In the genomic region with DNA sequence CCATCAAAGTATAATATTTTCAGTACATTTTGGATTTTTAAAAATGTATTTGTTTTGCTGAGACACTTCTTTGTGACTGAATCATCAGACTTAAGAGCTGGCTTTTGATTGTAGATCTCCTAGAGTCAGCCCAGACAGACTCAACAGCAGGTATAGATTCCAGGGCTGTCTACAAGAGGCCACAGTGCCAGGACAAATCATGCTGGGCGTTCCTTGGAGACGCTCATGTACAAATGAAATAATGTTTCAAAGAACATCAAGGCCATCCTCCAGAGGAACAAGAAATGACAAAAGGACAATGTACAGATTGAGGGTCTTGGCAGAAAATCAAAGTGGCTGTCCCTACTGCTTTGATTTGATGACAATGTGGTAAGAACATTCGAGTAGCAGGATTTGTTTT, we compare ENCODE assay signal across 18 cellular contexts.
DNase-seq lines count a peak whose midpoint lies in the region; ATAC-seq, FAIRE-seq and TF ChIP-seq lines count a peak whose summit lies in the region.
"Had no signal": no experiment of that assay in that cellular context is flagged by ENCODE, and none has a peak within 500 bp of the region (broad histone marks: within the 10 kb centered on the region; RNA-seq: fewer than 3 reads in every experiment).

No MANE protein-coding gene starts in this region.

- H3K9me3 ChIP-seq in right lobe of liver (no peaks in the 10 kb centered on the region), HepG2 (ENCODE audit: low read length) (no peaks in the 10 kb centered on the region), keratinocyte (ENCODE audit: control insufficient read depth, low read depth, low read length) (no peaks in the 10 kb centered on the region), adrenal gland (replicated peaks in 1 of 3) (no peaks in the 10 kb centered on the region)

- no peak for TF ChIP-seq RAD21 in HepG2 (CRISPR knock-in tag; IDR thresholded peaks at IDR 0.05)

- H3K27me3 ChIP-seq in right lobe of liver (no peaks in the 10 kb centered on the region), HepG2 (ENCODE audit: control insufficient read depth in 1 of 2, insufficient read depth in 2 of 2, low read length in 2 of 2) (no peaks in the 10 kb centered on the region), keratinocyte (ENCODE audit: control insufficient read depth, extremely low read depth, insufficient read depth, low read length) (no peaks in the 10 kb centered on the region), adrenal gland (no peaks in the 10 kb centered on the region)

- in situ Hi-C loops in HepG2 (cut with HindIII; ENCODE audit: extremely low pct_ligation_motif_present, low pct_unique_long_range_greater_than_20kb): no loop called here

- dilution Hi-C loops in keratinocyte (cut with MboI; ENCODE audit: extremely low pct_ligation_motif_present, low sequenced_read_pairs): no loop called here

- DNase-seq in right lobe of liver (no peak), HepG2 (ENCODE audit: low spot score) (no peak), cardiac fibroblast (ENCODE audit: low read depth in 2 of 2) (peak; percentile 18 to 25), keratinocyte (ENCODE audit: low read depth, low spot score) (no peak), adrenal gland (no peak)
- DNase-seq in activated T-cell treated with anti-CD3 and anti-CD28 coated beads, Interleukin-2, amount 50 U/mL, for 48 hours: no peak
- DNase-seq: GF-D8, GOT3, NCI-H1048, NCI-H1436 treated with DMSO at 0.1 percent for 48 hours, NCI-H2029 treated with DMSO at 0.1 percent for 48 hours, NCI-H524, SHP77 treated with DMSO at 0.1 percent for 48 hours had no signal

- no peaks in the 10 kb centered on the region for H3K36me3 ChIP-seq in right lobe of liver
- H3K36me3 ChIP-seq in HepG2 (replicated peaks in 1 of 2; ENCODE audit: control insufficient read depth in 1 of 2, insufficient read depth in 2 of 2, low read length in 2 of 2): no peaks in the 10 kb centered on the region
- H3K36me3 ChIP-seq in keratinocyte (ENCODE audit: control insufficient read depth in 2 of 2, extremely low read depth in 1 of 2, insufficient read depth in 2 of 2, low read length in 2 of 2): no peaks in the 10 kb centered on the region
- H3K36me3 ChIP-seq in adrenal gland (replicated peaks in 1 of 2): no peaks in the 10 kb centered on the region

- H3K4me2 ChIP-seq in HepG2 (ENCODE audit: low read depth, low read length): no peak overlapping the region
- H3K4me2 ChIP-seq in keratinocyte (ENCODE audit: control insufficient read depth, extremely low read depth, insufficient read depth, low read depth, low read length): no peak overlapping the region
- H3K4me2 ChIP-seq: KMS-11 had no signal

- TF ChIP-seq EP300 in HepG2 (IDR thresholded peaks at IDR 0.05; ENCODE audit: low read depth in 2 of 2, low read length in 2 of 2) (no peak), HepG2 (CRISPR knock-in tag; IDR thresholded peaks at IDR 0.05; ENCODE audit: borderline replicate concordance) (no peak)

- CTCF ChIA-PET in HepG2 (lab: Yijun Ruan, JAX; ENCODE audit: low intra/inter-chr PET ratio, low total read pairs): no interaction called here

- no peaks in the 10 kb centered on the region for H3K9me1 ChIP-seq in keratinocyte (ENCODE audit: control insufficient read depth, extremely low read depth, insufficient read depth, low read length)

- BruUV-seq in HepG2 (replicated peaks; lab: Mats Ljungman, UMichigan): no TSS peak

- 23% methylated on average over 3 of the region's 3 CpGs for WGBS in right lobe of liver (ENCODE audit: insufficient coverage, low coverage, low lambda C conversion rate, missing lambda C conversion rate)
- 14% methylated on average over 3 of the region's 3 CpGs for WGBS in HepG2 (ENCODE audit: low lambda C conversion rate)
- 47 to 55% (median 51%) methylated on average over 3 of the region's 3 CpGs for WGBS in adrenal gland, 4 donors

- POLR2A ChIA-PET in HepG2 (lab: Yijun Ruan, JAX): no interaction called here

- H3K4me1 ChIP-seq in right lobe of liver (peaks cover 0 to 23% (median 7%) of the 10 kb centered on the region in 4 donors), HepG2 (ENCODE audit: insufficient read depth, low read length) (no peaks in the 10 kb centered on the region), keratinocyte (ENCODE audit: control insufficient read depth, extremely low read depth, insufficient read depth, low read length) (peaks cover 12% of the 10 kb centered on the region), adrenal gland (replicated peaks in 1 of 2) (peaks cover 0 to 6% of the 10 kb centered on the region in 2 donors)

- TF ChIP-seq CTCF in right lobe of liver (IDR thresholded peaks at IDR 0.05) (no peak), HepG2 (CRISPR knock-in tag; IDR thresholded peaks at IDR 0.05) (no peak), cardiac fibroblast (IDR thresholded peaks at IDR 0.05; ENCODE audit: low read depth, low read length) (no peak), keratinocyte (optimal IDR thresholded peaks at IDR 0.05 in 1 of 3, IDR thresholded peaks at IDR 0.05 in 1 of 3, conservative IDR thresholded peaks at IDR 0.05 in 1 of 3; ENCODE audit: extremely low read depth in 1 of 3, insufficient read depth in 2 of 3, low read length in 3 of 3) (no peak), adrenal gland (IDR thresholded peaks at IDR 0.05) (no peak)

- ATAC-seq in right lobe of liver (peak; percentile 32 to 56 (median 37)), HepG2 (no peak), GM19397 (IDR thresholded peaks at IDR 0.05; ENCODE audit: unreplicated experiment) (no peak)

- H3K9ac ChIP-seq in HepG2 (ENCODE audit: insufficient read depth, low read depth, low read length) (no peak overlapping the region), keratinocyte (ENCODE audit: control insufficient read depth, extremely low read depth, insufficient read depth, low read length) (no peak overlapping the region)
- H3K9ac ChIP-seq: KMS-11 had no signal

- TF ChIP-seq POLR2A in right lobe of liver (IDR thresholded peaks at IDR 0.05): no peak
- TF ChIP-seq POLR2A in HepG2 (IDR thresholded peaks at IDR 0.05; ENCODE audit: insufficient read depth in 1 of 2, low read depth in 2 of 2, low read length in 2 of 2): no peak
- no peak for TF ChIP-seq POLR2A in adrenal gland (IDR thresholded peaks at IDR 0.05)

- intact Hi-C loops in right lobe of liver (cut with DNase I) (no loop called here), HepG2 (cut with micrococcal nuclease; ENCODE audit: unreplicated experiment) (no loop called here), adrenal gland (cut with DNase I) (no loop called here)

- peak overlapping the region in 1 of 3 donors; percentile 24 for H3K27ac ChIP-seq in right lobe of liver
- no peak overlapping the region for H3K27ac ChIP-seq in HepG2 (ENCODE audit: extremely low read length, insufficient read depth, low read length)
- H3K27ac ChIP-seq in keratinocyte (ENCODE audit: control insufficient read depth, insufficient read depth, low read length): no peak overlapping the region
- H3K27ac ChIP-seq in adrenal gland: no peak overlapping the region
- H3K27ac ChIP-seq: KMS-11 had no signal

- H3K4me3 ChIP-seq in right lobe of liver: no peak overlapping the region
- H3K4me3 ChIP-seq in HepG2 (replicated peaks in 1 of 3; ENCODE audit: insufficient read depth in 1 of 3, low read depth in 2 of 3, low read length in 3 of 3): no peak overlapping the region
- H3K4me3 ChIP-seq in cardiac fibroblast (replicated peaks in 1 of 2; ENCODE audit: low read depth in 2 of 2, low read length in 2 of 2): no peak overlapping the region
- no peak overlapping the region for H3K4me3 ChIP-seq in keratinocyte (ENCODE audit: control insufficient read depth in 2 of 3, extremely low read depth in 1 of 3, insufficient read depth in 2 of 3, low read depth in 1 of 3, low read length in 3 of 3)
- no peak overlapping the region for H3K4me3 ChIP-seq in adrenal gland

- H3K79me2 ChIP-seq in HepG2 (ENCODE audit: insufficient read depth, low read length): no peaks in the 10 kb centered on the region
- H3K79me2 ChIP-seq in keratinocyte (ENCODE audit: control insufficient read depth, insufficient read depth, low read length): no peaks in the 10 kb centered on the region

- H2AFZ ChIP-seq in HepG2 (ENCODE audit: low read length): no peak overlapping the region
- peak overlapping the region; percentile 70 for H2AFZ ChIP-seq in keratinocyte (ENCODE audit: control insufficient read depth, low read length)

- H4K20me1 ChIP-seq in HepG2 (ENCODE audit: insufficient read depth, low read length): no peaks in the 10 kb centered on the region
- no peaks in the 10 kb centered on the region for H4K20me1 ChIP-seq in keratinocyte (ENCODE audit: control insufficient read depth, extremely low read depth, insufficient read depth, low read length)

- FAIRE-seq in HepG2 (lab: Jason Lieb, UNC) (no peak), keratinocyte (lab: Jason Lieb, UNC) (no peak)
- FAIRE-seq: GM12891, GM18507, RCC 7860 had no signal

TF ChIP-seq in HepG2, 621 proteins besides CTCF, POLR2A, EP300 and RAD21:
- TF ChIP-seq ZNF24 (IDR thresholded peaks at IDR 0.05) (no peak), ZNF367 (CRISPR knock-in tag; IDR thresholded peaks at IDR 0.05; ENCODE audit: borderline replicate concordance) (no peak), ZMYM2 (CRISPR knock-in tag; IDR thresholded peaks at IDR 0.05) (no peak)
TF ChIP-seq in HepG2: peak in this region for 0.

Comparison
In these comparisons a context has a peak if more than half of its experiments do, and no peak if none do; other contexts are left out.
1. ATAC-seq: peak in right lobe of liver (4 of 4); none in HepG2 (single experiment) and GM19397 (single experiment).
2. DNase-seq: peak in cardiac fibroblast (2 of 2); none in right lobe of liver (0 of 3), HepG2 (single experiment), keratinocyte (single experiment), activated T-cell treated with anti-CD3 and anti-CD28 coated beads, Interleukin-2, amount 50 U/mL, for 48 hours (0 of 2) and adrenal gland (0 of 7).